ENCODE assay signal across 20 cellular contexts in genomic region chr10:107767185-107767584, GRCh38.
DNase-seq lines count a peak whose midpoint lies in the region; ATAC-seq, FAIRE-seq and TF ChIP-seq lines count a peak whose summit lies in the region.
"Had no signal": no experiment of that assay in that cellular context is flagged by ENCODE, and none has a peak within 500 bp of the region (broad histone marks: within the 10 kb centered on the region; RNA-seq: fewer than 3 reads in every experiment).

No MANE protein-coding gene starts in this region.

- in situ Hi-C loops in GM12878 (cut with MboI), result no loop called here

- H3K27me3 ChIP-seq in GM12878 (replicated peaks in 1 of 2; ENCODE audit: control insufficient read depth in 2 of 2, insufficient read depth in 2 of 2, low read length in 1 of 2) (no peaks in the 10 kb centered on the region), ascending aorta (no peaks in the 10 kb centered on the region)
- H3K27me3 ChIP-seq: BLaER1, SJCRH30 had no signal

- ATAC-seq in GM19023 (IDR thresholded peaks at IDR 0.05; ENCODE audit: unreplicated experiment), result peak; percentile 66
- peak; percentile 67 for ATAC-seq in HG02678 (IDR thresholded peaks at IDR 0.05; ENCODE audit: unreplicated experiment)
- ATAC-seq in GM12878, result peak; percentile 89
- ATAC-seq in activated T-cell treated with anti-CD3 and anti-CD28 coated beads, Interleukin-2, amount 50 U/mL, for 4 hours, result no peak
- ATAC-seq: CD8-positive, alpha-beta T cell; PC-3 had no signal

- WGBS in GM12878 (ENCODE audit: insufficient coverage, insufficient replicate concordance, low lambda C conversion rate, missing lambda C conversion rate), result 63% methylated on average over 3 of the region's 3 CpGs

- H3K36me3 ChIP-seq in GM12878 (ENCODE audit: control insufficient read depth in 2 of 2, insufficient read depth in 2 of 2, low read length in 1 of 2), result no peaks in the 10 kb centered on the region
- no peaks in the 10 kb centered on the region for H3K36me3 ChIP-seq in ascending aorta
- H3K36me3 ChIP-seq: BLaER1, SJCRH30 had no signal

- no peak overlapping the region for H2AFZ ChIP-seq in GM12878 (ENCODE audit: control insufficient read depth, low read depth, low read length)

- RAD21 ChIA-PET in GM12878 (lab: Charles Lee; ENCODE audit: unreplicated experiment), result no interaction called here

- H3K4me3 ChIP-seq in GM12878 (no peak overlapping the region), ascending aorta (no peak overlapping the region)
- H3K4me3 ChIP-seq: BLaER1, SJCRH30 had no signal

- TF ChIP-seq CTCF in GM12878 (IDR thresholded peaks at IDR 0.05 in 2 of 3, conservative IDR thresholded peaks at IDR 0.05 in 1 of 3; ENCODE audit: control insufficient read depth in 2 of 3, extremely low read depth in 1 of 3, insufficient read depth in 1 of 3, low read depth in 3 of 3, low read length in 3 of 3) (no peak), ascending aorta (IDR thresholded peaks at IDR 0.05) (no peak)

- CTCF ChIA-PET in GM12878 (lab: Yijun Ruan, JAX), result no interaction called here

- FAIRE-seq in GM12878 (lab: Jason Lieb, UNC), result no peak
- FAIRE-seq: GM12892, H1 had no signal

- H3K4me3 Mint-ChIP-seq in activated T-cell treated with anti-CD3 and anti-CD28 coated beads, Interleukin-2, amount 50 U/mL, for 4 hours, result no peak overlapping the region
- H3K4me3 Mint-ChIP-seq: CD8-positive, alpha-beta T cell had no signal

- H3K4me2 ChIP-seq in GM12878 (ENCODE audit: control insufficient read depth, insufficient read depth), result no peak overlapping the region
- H3K4me2 ChIP-seq: BLaER1 had no signal

- H3K4me1 ChIP-seq in GM12878 (ENCODE audit: control insufficient read depth, insufficient read depth, low read length), result no peaks in the 10 kb centered on the region
- H3K4me1 ChIP-seq in ascending aorta, result no peaks in the 10 kb centered on the region
- H3K4me1 ChIP-seq: BLaER1, SJCRH30 had no signal

- no peaks in the 10 kb centered on the region for H3K9me3 ChIP-seq in GM12878 (replicated peaks; ENCODE audit: control insufficient read depth, insufficient read depth, low read length)
- no peaks in the 10 kb centered on the region for H3K9me3 ChIP-seq in ascending aorta
- H3K9me3 ChIP-seq: BLaER1, SJCRH30 had no signal

- H3K9ac ChIP-seq in GM12878 (ENCODE audit: control insufficient read depth, insufficient read depth, low read length), result no peak overlapping the region
- H3K9ac ChIP-seq: BLaER1 had no signal

- H4K20me1 ChIP-seq in GM12878 (ENCODE audit: control insufficient read depth, insufficient read depth), result no peaks in the 10 kb centered on the region
- H4K20me1 ChIP-seq: BLaER1 had no signal

- TF ChIP-seq POLR2A in GM12878 (IDR thresholded peaks at IDR 0.05; ENCODE audit: low read depth, low read length), result no peak

- peak; percentile 25 for DNase-seq in A172 (ENCODE audit: low spot score)
- DNase-seq in GM12878 (ENCODE audit: low read depth, low spot score), result no peak
- DNase-seq in activated T-cell treated with anti-CD3 and anti-CD28 coated beads, Interleukin-2, amount 50 U/mL, for 4 hours, result no peak
- DNase-seq in stimulated activated CD4-positive, alpha-beta T cell treated with anti-CD3 and anti-CD28 coated beads, Interleukin-4, amount 100 ng/mL, for 4 hours, result no peak
- DNase-seq in ascending aorta (ENCODE audit: low spot score in 2 of 2), result no peak
- DNase-seq in GM19240 (ENCODE audit: insufficient read length, low spot score), result no peak
- DNase-seq: 8988T; CD8-positive, alpha-beta T cell; DMS79; GDM1; NCI-H1436 treated with DMSO at 0.1 percent for 48 hours; NCI-H2081; NCI-H748 treated with DMSO at 0.1 percent for 48 hours; PC-3 had no signal

- H3K79me2 ChIP-seq in GM12878 (ENCODE audit: control insufficient read depth, insufficient read depth, low read length), result no peaks in the 10 kb centered on the region

- no peak for TF ChIP-seq RAD21 in GM12878 (IDR thresholded peaks at IDR 0.05; ENCODE audit: insufficient read depth, low read depth, low read length)

- no peak overlapping the region for H3K27ac ChIP-seq in GM12878 (ENCODE audit: control insufficient read depth, insufficient read depth)
- no peak overlapping the region for H3K27ac ChIP-seq in ascending aorta
- H3K27ac ChIP-seq: BLaER1, SJCRH30 had no signal

- POLR2A ChIA-PET in GM12878 (lab: Charles Lee), result no interaction called here

- peaks cover 9% of the 10 kb centered on the region for H3K9me3 Mint-ChIP-seq in activated T-cell treated with anti-CD3 and anti-CD28 coated beads, Interleukin-2, amount 50 U/mL, for 4 hours

- no peak for TF ChIP-seq EP300 in GM12878 (IDR thresholded peaks at IDR 0.05; ENCODE audit: borderline replicate concordance in 1 of 2, control insufficient read depth in 1 of 2, low read depth in 2 of 2, low read length in 2 of 2)

- H3K4me1 Mint-ChIP-seq in activated T-cell treated with anti-CD3 and anti-CD28 coated beads, Interleukin-2, amount 50 U/mL, for 4 hours (ENCODE audit: low read depth), result no peaks in the 10 kb centered on the region

- intact Hi-C loops in GM12878 (cut with micrococcal nuclease; ENCODE audit: unreplicated experiment), result no loop called here
- intact Hi-C loops in ascending aorta (cut with DNase I), result no loop called here

- SMC1A ChIA-PET in GM12878 (lab: Charles Lee; ENCODE audit: uncharacterized antibody, unreplicated experiment), result interaction anchor here (0.6 to 1.2 kb wide), 3 partner anchors 10 to 208 kb away, joined by 3 to 4 read pairs (median 3); no protein-coding TSS in a partner anchor

- BruUV-seq in GM12878 (replicated peaks; lab: Mats Ljungman, UMichigan), result no TSS peak

- no peaks in the 10 kb centered on the region for H3K27me3 Mint-ChIP-seq in activated T-cell treated with anti-CD3 and anti-CD28 coated beads, Interleukin-2, amount 50 U/mL, for 4 hours (ENCODE audit: low read depth)

- no peaks in the 10 kb centered on the region for H3K36me3 Mint-ChIP-seq in activated T-cell treated with anti-CD3 and anti-CD28 coated beads, Interleukin-2, amount 50 U/mL, for 4 hours (ENCODE audit: insufficient read depth)
- H3K36me3 Mint-ChIP-seq: CD8-positive, alpha-beta T cell had no signal

TF ChIP-seq in GM12878, 131 proteins besides CTCF, POLR2A, EP300 and RAD21:
- TF ChIP-seq HCFC1 (IDR thresholded peaks at IDR 0.05; ENCODE audit: low read length) (no peak), CUX1 (IDR thresholded peaks at IDR 0.05; ENCODE audit: insufficient replicate concordance, low read depth, low read length) (no peak), RB1 (IDR thresholded peaks at IDR 0.05; ENCODE audit: borderline replicate concordance) (no peak), RCOR1 (conservative IDR thresholded peaks at IDR 0.05; ENCODE audit: low read depth, low read length) (no peak), DPF2 (IDR thresholded peaks at IDR 0.05) (no peak), SMC3 (IDR thresholded peaks at IDR 0.05; ENCODE audit: borderline replicate concordance, low read length) (no peak), HDAC2 (IDR thresholded peaks at IDR 0.05) (no peak), IRF4 (IDR thresholded peaks at IDR 0.05; ENCODE audit: low read depth, low read length) (no peak), GATAD2B (conservative IDR thresholded peaks at IDR 0.05; ENCODE audit: low read depth) (no peak)
TF ChIP-seq in GM12878: peak in this region for 0.

Comparison
In these comparisons a context has a peak if more than half of its experiments do, and no peak if none do; other contexts are left out.
1. ATAC-seq: peak in GM19023 (single experiment), HG02678 (single experiment) and GM12878 (single experiment); none in activated T-cell treated with anti-CD3 and anti-CD28 coated beads, Interleukin-2, amount 50 U/mL, for 4 hours (0 of 2).